Comparison of ENCODE assay signal across 1 cellular context in genomic region chr16:26344976-26345375, GRCh38.
TF ChIP-seq lines count a peak whose summit lies in the region.

No MANE protein-coding gene starts in this region.

TF ChIP-seq in WTC11, 78 proteins besides CTCF, POLR2A, EP300 and RAD21 (continued from another document):
- TF ChIP-seq, protein P1, sequence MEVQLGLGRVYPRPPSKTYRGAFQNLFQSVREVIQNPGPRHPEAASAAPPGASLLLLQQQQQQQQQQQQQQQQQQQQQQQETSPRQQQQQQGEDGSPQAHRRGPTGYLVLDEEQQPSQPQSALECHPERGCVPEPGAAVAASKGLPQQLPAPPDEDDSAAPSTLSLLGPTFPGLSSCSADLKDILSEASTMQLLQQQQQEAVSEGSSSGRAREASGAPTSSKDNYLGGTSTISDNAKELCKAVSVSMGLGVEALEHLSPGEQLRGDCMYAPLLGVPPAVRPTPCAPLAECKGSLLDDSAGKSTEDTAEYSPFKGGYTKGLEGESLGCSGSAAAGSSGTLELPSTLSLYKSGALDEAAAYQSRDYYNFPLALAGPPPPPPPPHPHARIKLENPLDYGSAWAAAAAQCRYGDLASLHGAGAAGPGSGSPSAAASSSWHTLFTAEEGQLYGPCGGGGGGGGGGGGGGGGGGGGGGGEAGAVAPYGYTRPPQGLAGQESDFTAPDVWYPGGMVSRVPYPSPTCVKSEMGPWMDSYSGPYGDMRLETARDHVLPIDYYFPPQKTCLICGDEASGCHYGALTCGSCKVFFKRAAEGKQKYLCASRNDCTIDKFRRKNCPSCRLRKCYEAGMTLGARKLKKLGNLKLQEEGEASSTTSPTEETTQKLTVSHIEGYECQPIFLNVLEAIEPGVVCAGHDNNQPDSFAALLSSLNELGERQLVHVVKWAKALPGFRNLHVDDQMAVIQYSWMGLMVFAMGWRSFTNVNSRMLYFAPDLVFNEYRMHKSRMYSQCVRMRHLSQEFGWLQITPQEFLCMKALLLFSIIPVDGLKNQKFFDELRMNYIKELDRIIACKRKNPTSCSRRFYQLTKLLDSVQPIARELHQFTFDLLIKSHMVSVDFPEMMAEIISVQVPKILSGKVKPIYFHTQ (CRISPR knock-in tag; IDR thresholded peaks at IDR 0.05) = no peak
- TF ChIP-seq NR1H2 (CRISPR knock-in tag; IDR thresholded peaks at IDR 0.05) (no peak), KAT7 (CRISPR knock-in tag; IDR thresholded peaks at IDR 0.05; ENCODE audit: borderline replicate concordance) (no peak), ZNF396 (CRISPR knock-in tag; IDR thresholded peaks at IDR 0.05; ENCODE audit: borderline replicate concordance) (no peak), ZMAT4 (CRISPR knock-in tag; IDR thresholded peaks at IDR 0.05) (no peak), PRRX2 (CRISPR knock-in tag; IDR thresholded peaks at IDR 0.05) (no peak), ZNF281 (CRISPR knock-in tag; IDR thresholded peaks at IDR 0.05) (no peak), SP1 (CRISPR knock-in tag; conservative IDR thresholded peaks at IDR 0.05) (no peak)
- TF ChIP-seq, protein P2, sequence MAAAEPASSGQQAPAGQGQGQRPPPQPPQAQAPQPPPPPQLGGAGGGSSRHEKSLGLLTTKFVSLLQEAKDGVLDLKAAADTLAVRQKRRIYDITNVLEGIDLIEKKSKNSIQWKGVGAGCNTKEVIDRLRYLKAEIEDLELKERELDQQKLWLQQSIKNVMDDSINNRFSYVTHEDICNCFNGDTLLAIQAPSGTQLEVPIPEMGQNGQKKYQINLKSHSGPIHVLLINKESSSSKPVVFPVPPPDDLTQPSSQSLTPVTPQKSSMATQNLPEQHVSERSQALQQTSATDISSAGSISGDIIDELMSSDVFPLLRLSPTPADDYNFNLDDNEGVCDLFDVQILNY (CRISPR knock-in tag; IDR thresholded peaks at IDR 0.05) = no peak
- TF ChIP-seq, protein P3, sequence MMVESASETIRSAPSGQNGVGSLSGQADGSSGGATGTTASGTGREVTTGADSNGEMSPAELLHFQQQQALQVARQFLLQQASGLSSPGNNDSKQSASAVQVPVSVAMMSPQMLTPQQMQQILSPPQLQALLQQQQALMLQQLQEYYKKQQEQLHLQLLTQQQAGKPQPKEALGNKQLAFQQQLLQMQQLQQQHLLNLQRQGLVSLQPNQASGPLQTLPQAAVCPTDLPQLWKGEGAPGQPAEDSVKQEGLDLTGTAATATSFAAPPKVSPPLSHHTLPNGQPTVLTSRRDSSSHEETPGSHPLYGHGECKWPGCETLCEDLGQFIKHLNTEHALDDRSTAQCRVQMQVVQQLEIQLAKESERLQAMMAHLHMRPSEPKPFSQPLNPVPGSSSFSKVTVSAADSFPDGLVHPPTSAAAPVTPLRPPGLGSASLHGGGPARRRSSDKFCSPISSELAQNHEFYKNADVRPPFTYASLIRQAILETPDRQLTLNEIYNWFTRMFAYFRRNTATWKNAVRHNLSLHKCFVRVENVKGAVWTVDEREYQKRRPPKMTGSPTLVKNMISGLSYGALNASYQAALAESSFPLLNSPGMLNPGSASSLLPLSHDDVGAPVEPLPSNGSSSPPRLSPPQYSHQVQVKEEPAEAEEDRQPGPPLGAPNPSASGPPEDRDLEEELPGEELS (CRISPR knock-in tag; IDR thresholded peaks at IDR 0.05) = no peak
- TF ChIP-seq, protein P4, sequence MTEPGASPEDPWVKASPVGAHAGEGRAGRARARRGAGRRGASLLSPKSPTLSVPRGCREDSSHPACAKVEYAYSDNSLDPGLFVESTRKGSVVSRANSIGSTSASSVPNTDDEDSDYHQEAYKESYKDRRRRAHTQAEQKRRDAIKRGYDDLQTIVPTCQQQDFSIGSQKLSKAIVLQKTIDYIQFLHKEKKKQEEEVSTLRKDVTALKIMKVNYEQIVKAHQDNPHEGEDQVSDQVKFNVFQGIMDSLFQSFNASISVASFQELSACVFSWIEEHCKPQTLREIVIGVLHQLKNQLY (CRISPR knock-in tag; IDR thresholded peaks at IDR 0.05) = no peak
